Comparison of ENCODE assay signal across 8 cellular contexts in the genomic region with DNA sequence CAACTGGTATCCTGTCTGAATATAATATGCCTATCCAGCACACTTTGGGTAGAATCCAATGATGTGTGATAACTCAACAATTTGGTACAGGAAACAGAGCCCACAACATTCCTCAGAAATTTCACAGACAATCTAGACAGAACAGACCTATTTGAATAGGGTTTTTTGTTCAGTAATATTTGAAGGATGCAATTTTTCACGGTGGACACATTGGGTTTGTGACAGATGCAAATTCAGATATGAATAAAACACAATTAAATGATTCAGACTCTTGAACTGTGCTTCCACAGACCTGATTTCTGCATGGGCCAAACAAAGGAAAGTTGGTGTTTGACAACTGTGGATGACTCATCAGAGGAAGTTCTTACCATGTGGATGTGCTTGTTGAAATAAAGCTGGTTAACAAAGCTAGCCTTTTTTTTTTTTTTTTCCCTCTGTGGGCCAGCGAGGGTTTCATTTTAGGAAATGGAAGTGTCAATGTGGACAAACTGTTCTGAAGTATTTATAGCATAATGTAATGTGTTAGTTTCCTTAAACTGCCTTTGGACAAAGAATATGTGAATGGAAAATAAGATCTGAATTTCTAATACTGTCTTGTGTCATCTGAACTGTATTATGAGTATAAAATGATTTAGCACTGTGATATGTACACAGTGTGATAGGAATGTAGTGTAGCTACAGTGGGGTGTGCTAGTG. TPM values are rescaled to one million over a fixed set of nuclear protein-coding genes. Genes with fewer than 3 reads are reported as not detected.
DNase-seq lines count a peak whose midpoint lies in the region; ATAC-seq and TF ChIP-seq lines count a peak whose summit lies in the region.

No MANE protein-coding gene starts in this region.

- peaks cover 92% of the 10 kb centered on the region for H3K4me1 Mint-ChIP-seq in activated naive CD8-positive, alpha-beta T cell treated with anti-CD3 and anti-CD28 coated beads, Interleukin-2, amount 50 U/mL, for 24 hours

- intact Hi-C loops in heart right ventricle (cut with DNase I) = loop anchor here in 3 of 10 donors (5.0 kb wide), 3 partner anchors 64 to 199 kb away; no protein-coding TSS in a partner anchor
- intact Hi-C loops in sigmoid colon (cut with DNase I) = loop anchor here (5.0 kb wide), 1 partner anchor 59 kb away; no protein-coding TSS in a partner anchor

- H3K36me3 ChIP-seq in heart right ventricle (no peaks in the 10 kb centered on the region), sigmoid colon (no peaks in the 10 kb centered on the region)

- peak; percentile 17 for ATAC-seq in activated naive CD8-positive, alpha-beta T cell treated with anti-CD3 and anti-CD28 coated beads, Interleukin-2, amount 50 U/mL, for 24 hours
- ATAC-seq in heart right ventricle (peak; percentile 80 to 93 (median 90)), GM21576 (IDR thresholded peaks at IDR 0.05; ENCODE audit: unreplicated experiment) (no peak)

- peaks cover 9 to 57% (median 52%) of the 10 kb centered on the region in 9 donors for H3K4me1 ChIP-seq in heart right ventricle
- peaks cover 0 to 36% (median 23%) of the 10 kb centered on the region in 4 donors for H3K4me1 ChIP-seq in sigmoid colon

- H3K27me3 ChIP-seq in heart right ventricle = no peaks in the 10 kb centered on the region
- no peaks in the 10 kb centered on the region for H3K27me3 ChIP-seq in sigmoid colon

- H3K4me3 ChIP-seq in heart right ventricle (peak overlapping the region in 1 of 10 donors; percentile 2), sigmoid colon (peak overlapping the region in 1 of 4 donors; percentile 4)

- H3K27ac ChIP-seq in heart right ventricle (peak overlapping the region; percentile 13 to 70 (median 50)), sigmoid colon (peak overlapping the region; percentile 23 to 72 (median 70))

- peaks cover 9% of the 10 kb centered on the region for H3K9me3 Mint-ChIP-seq in activated naive CD8-positive, alpha-beta T cell treated with anti-CD3 and anti-CD28 coated beads, Interleukin-2, amount 50 U/mL, for 24 hours

- DNase-seq in activated T-cell treated with anti-CD3 and anti-CD28 coated beads for 4 hours (peak; percentile 19), NCI-H2196 treated with DMSO at 0.1 percent for 48 hours (lab: John Stamatoyannopoulos, UW; ENCODE audit: unreplicated experiment) (peak; percentile 51), heart right ventricle (peak in 1 of 2 donors; percentile 23), sigmoid colon (no peak), DMS79 treated with DMSO at 0.1 percent for 48 hours (lab: John Stamatoyannopoulos, UW) (no peak)
- DNase-seq in activated T-cell treated with anti-CD3 and anti-CD28 coated beads, Interleukin-2, amount 50 U/mL, for 1 hour = no peak
- DNase-seq in activated naive CD8-positive, alpha-beta T cell treated with anti-CD3 and anti-CD28 coated beads, Interleukin-2, amount 50 U/mL, for 24 hours = no peak

- no peak for TF ChIP-seq POLR2A in sigmoid colon (IDR thresholded peaks at IDR 0.05)

- H3K27me3 Mint-ChIP-seq in activated naive CD8-positive, alpha-beta T cell treated with anti-CD3 and anti-CD28 coated beads, Interleukin-2, amount 50 U/mL, for 24 hours = no peaks in the 10 kb centered on the region

- peaks cover 0 to 8% (median 0%) of the 10 kb centered on the region in 11 donors for H3K9me3 ChIP-seq in heart right ventricle
- H3K9me3 ChIP-seq in sigmoid colon = no peaks in the 10 kb centered on the region

- WGBS in heart right ventricle, 2 donors = 11 to 13% methylated on average over 2 of the region's 2 CpGs
- 4 to 5% methylated on average over 2 of the region's 2 CpGs for WGBS in sigmoid colon, 2 donors

- H3K27ac Mint-ChIP-seq in activated naive CD8-positive, alpha-beta T cell treated with anti-CD3 and anti-CD28 coated beads, Interleukin-2, amount 50 U/mL, for 24 hours = peak overlapping the region; percentile 98

- H3K36me3 Mint-ChIP-seq in activated naive CD8-positive, alpha-beta T cell treated with anti-CD3 and anti-CD28 coated beads, Interleukin-2, amount 50 U/mL, for 24 hours (ENCODE audit: low read depth) = peaks cover 32% of the 10 kb centered on the region

- TF ChIP-seq CTCF in heart right ventricle (IDR thresholded peaks at IDR 0.05) = no peak
- no peak for TF ChIP-seq CTCF in sigmoid colon (IDR thresholded peaks at IDR 0.05)

- peak overlapping the region; percentile 65 for H3K4me3 Mint-ChIP-seq in activated naive CD8-positive, alpha-beta T cell treated with anti-CD3 and anti-CD28 coated beads, Interleukin-2, amount 50 U/mL, for 24 hours

- TF ChIP-seq EP300 in sigmoid colon (IDR thresholded peaks at IDR 0.05) = peak in 1 of 4 donors; percentile 11

RNA-seq across cellular contexts. Expression of a gene that starts 43.2 kb away (rescaled TPM):
- total RNA-seq in heart right ventricle = 10 to 100 TPM in 4 of 10 donors, 1 to 10 TPM in 6; 8.0 to 16.1 (median 9.8) TPM
- 10 to 100 TPM in 1 of 2 donors, 1 to 10 TPM in 1; 8.4 to 37.0 TPM for polyA plus RNA-seq in heart right ventricle
- 10 to 100 TPM; 23.8 to 28.3 (median 25.7) TPM for total RNA-seq in sigmoid colon
- polyA plus RNA-seq in sigmoid colon = 10 to 100 TPM; 10.9 to 13.4 (median 12.0) TPM

Comparison
In these comparisons a context has a peak if more than half of its experiments do, and no peak if none do; other contexts are left out.
1. DNase-seq: peak in activated T-cell treated with anti-CD3 and anti-CD28 coated beads for 4 hours (single experiment) and NCI-H2196 treated with DMSO at 0.1 percent for 48 hours (single experiment); none in activated T-cell treated with anti-CD3 and anti-CD28 coated beads, Interleukin-2, amount 50 U/mL, for 1 hour (single experiment), activated naive CD8-positive, alpha-beta T cell treated with anti-CD3 and anti-CD28 coated beads, Interleukin-2, amount 50 U/mL, for 24 hours (single experiment), sigmoid colon (single experiment) and DMS79 treated with DMSO at 0.1 percent for 48 hours (single experiment).